ENCODE assay signal across 8 cellular contexts in the genomic region with DNA sequence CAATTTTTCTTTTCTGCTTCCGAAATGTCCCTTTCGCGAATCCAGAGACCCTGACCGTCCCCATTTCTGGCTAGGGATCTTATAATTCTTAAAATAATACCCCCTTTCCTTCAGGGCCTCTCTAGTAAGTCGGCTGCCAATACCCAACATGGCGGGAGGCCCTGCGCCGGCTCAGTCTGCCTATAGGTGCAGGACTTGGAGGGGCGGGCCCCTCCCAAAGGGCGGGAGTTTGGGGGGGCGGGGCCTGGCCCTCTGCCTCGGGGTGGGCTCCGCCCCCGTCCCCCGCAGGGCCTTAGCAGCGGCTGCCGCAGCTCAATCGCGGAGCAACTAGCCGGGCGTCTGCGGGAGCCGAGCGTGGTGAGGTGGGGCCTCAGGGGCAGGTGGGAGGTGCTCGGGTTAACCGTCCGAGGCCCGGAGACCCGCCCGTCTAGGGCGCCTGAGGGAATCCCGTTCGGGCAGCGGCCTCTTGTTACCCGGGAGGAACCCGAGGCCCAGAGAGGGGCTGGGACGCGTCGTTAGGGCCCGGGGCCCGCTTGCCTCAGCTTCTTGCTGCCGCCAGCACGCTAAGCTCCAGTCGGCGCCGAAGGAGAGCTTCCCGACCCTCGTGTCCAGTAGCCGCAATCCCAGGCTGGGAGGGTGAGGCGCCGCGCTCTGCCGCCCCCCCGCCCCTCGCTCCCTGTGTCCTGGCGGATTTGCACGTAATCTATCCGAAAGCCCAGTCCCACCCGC. TPM values are rescaled to one million over a fixed set of nuclear protein-coding genes. Genes with fewer than 3 reads are reported as not detected.
DNase-seq lines count a peak whose midpoint lies in the region; ATAC-seq and TF ChIP-seq lines count a peak whose summit lies in the region.

CEP250 (plus strand) TSS at position 718 of the 729 bp plus-strand sequence. CDS start 6,770 bp downstream, outside the sequence.

- H3K4me3 ChIP-seq in GM12875 (ENCODE audit: low read depth, low read length) (peak within 1 kb of the TSS; percentile 65), ovary (peak within 1 kb of the TSS; percentile 57), thymus (ENCODE audit: low read length) (peak within 1 kb of the TSS; percentile 83)

- no peak for TF ChIP-seq CTCF in GM12875 (IDR thresholded peaks at IDR 0.05; ENCODE audit: borderline replicate concordance, insufficient read depth, low read depth, low read length)
- TF ChIP-seq CTCF in ovary (IDR thresholded peaks at IDR 0.05): peak in 2 of 3 donors; percentile 11 to 28

- DNase-seq in NCI-H1417 treated with DMSO at 0.1 percent for 48 hours (lab: John Stamatoyannopoulos, UW) (peak; percentile 100), SW 1271 (lab: John Stamatoyannopoulos, UW) (peak; percentile 100), Right ventricle myocardium inferior (ENCODE audit: missing footprints) (peak; percentile 97), ovary (peak; percentile 92 to 96 (median 95))
- DNase-seq in activated naive CD8-positive, alpha-beta T cell treated with anti-CD3 and anti-CD28 coated beads, Interleukin-2, amount 50 U/mL, for 16 hours (ENCODE audit: low read depth, low spot score): peak; percentile 85

- intact Hi-C loops in Right ventricle myocardium inferior (cut with DNase I): loop anchor here (5.0 kb wide), 1 partner anchor 372 kb away; no protein-coding TSS in a partner anchor
- intact Hi-C loops in ovary (cut with DNase I): no loop called here

- H3K27me3 ChIP-seq in ovary (no peaks in the 10 kb centered on the region), thymus (ENCODE audit: control insufficient read depth, insufficient read depth) (no peaks in the 10 kb centered on the region)

- no peaks in the 10 kb centered on the region for H3K36me3 ChIP-seq in ovary
- H3K36me3 ChIP-seq in thymus (ENCODE audit: control insufficient read depth, insufficient read depth): peaks cover 3% of the 10 kb centered on the region

- TF ChIP-seq POLR2A in ovary (IDR thresholded peaks at IDR 0.05): no peak

- ATAC-seq in HG02798 (IDR thresholded peaks at IDR 0.05; ENCODE audit: poor library complexity, unreplicated experiment) (peak; percentile 96), Right ventricle myocardium inferior (peak; percentile 99)

- H3K4me1 ChIP-seq in ovary (ENCODE audit: insufficient read depth): no peaks in the 10 kb centered on the region
- peaks cover 6% of the 10 kb centered on the region for H3K4me1 ChIP-seq in thymus (ENCODE audit: control insufficient read depth, insufficient read depth, low read length)

- WGBS in ovary, 3 donors: 0 to 1% (median 0%) methylated on average over 51 to 59 of the region's 59 CpGs
- under 1% methylated on average over 59 of the region's 59 CpGs for WGBS in thymus

- no peak for TF ChIP-seq EP300 in ovary (IDR thresholded peaks at IDR 0.05)

- H3K27ac ChIP-seq in ovary (peak within 1 kb of the TSS; percentile 75 to 93), thymus (ENCODE audit: low read depth) (peak within 1 kb of the TSS; percentile 72)

- H3K9me3 ChIP-seq in ovary (no peaks in the 10 kb centered on the region), thymus (ENCODE audit: control insufficient read depth) (no peaks in the 10 kb centered on the region)

RNA-seq across cellular contexts. Expression of gene CEP250, which starts in this region (rescaled TPM):
- total RNA-seq in Right ventricle myocardium inferior (15.9 TPM), ovary (10 to 100 TPM; 20.6 to 44.2 (median 27.9) TPM)
- polyA plus RNA-seq in ovary (10 to 100 TPM; 11.7 to 16.0 TPM), thymus (12.5 TPM)

Comparison
In these comparisons a context has a peak if more than half of its experiments do, and no peak if none do; other contexts are left out.
1. Peak in every context shown above with its lines: DNase-seq, ATAC-seq, H3K4me3 ChIP-seq and H3K27ac ChIP-seq.